In genomic region chr3:61561374-61562041, GRCh38 we compare ENCODE assay signal across 8 cellular contexts. TPM values are rescaled to one million over a fixed set of nuclear protein-coding genes. Genes with fewer than 3 reads are reported as not detected.
DNase-seq lines count a peak whose midpoint lies in the region; ATAC-seq, FAIRE-seq and TF ChIP-seq lines count a peak whose summit lies in the region.

TSS of gene PTPRG (plus strand) at chr3:61561571. CDS start at chr3:61562288, 717 bp downstream.

- no peak for TF ChIP-seq EP300 in Ishikawa (IDR thresholded peaks at IDR 0.05; ENCODE audit: borderline replicate concordance)

- H3K9me3 ChIP-seq in kidney (ENCODE audit: control insufficient read depth in 1 of 2, low read length in 2 of 2), result peaks cover 0 to 8% of the 10 kb centered on the region in 2 donors

- no peak for TF ChIP-seq CTCF in chondrocyte (IDR thresholded peaks at IDR 0.05)
- TF ChIP-seq CTCF in kidney (IDR thresholded peaks at IDR 0.05; ENCODE audit: borderline replicate concordance, extremely low read depth, insufficient read depth), result no peak

- peak; percentile 96 for DNase-seq in D341Med (ENCODE audit: low spot score)
- peak; percentile 71 for DNase-seq in RPMI8226
- DNase-seq in chondrocyte (ENCODE audit: low spot score), result peak; percentile 93
- peak; percentile 96 for DNase-seq in kidney

- H3K4me3 ChIP-seq in kidney (ENCODE audit: low read length in 2 of 2) (peak within 1 kb of the TSS; percentile 89 to 93), skin epidermis (peak within 1 kb of the TSS; percentile 47 to 72 (median 57))

- peak within 1 kb of the TSS; percentile 97 for H3K27ac Mint-ChIP-seq in chondrocyte (ENCODE audit: unreplicated experiment)

- H3K27ac ChIP-seq in kidney (ENCODE audit: low read depth in 2 of 2, low read length in 2 of 2) (peak within 1 kb of the TSS; percentile 96), skin epidermis (peak within 1 kb of the TSS; percentile 62 to 94 (median 88))

- intact Hi-C loops in kidney (cut with DNase I), result no loop called here

- peak within 1 kb of the TSS; percentile 97 for H3K4me3 Mint-ChIP-seq in chondrocyte (ENCODE audit: unreplicated experiment)

- H3K4me1 ChIP-seq in kidney (ENCODE audit: control insufficient read depth in 1 of 2, insufficient read depth in 1 of 2, low read depth in 1 of 2, low read length in 2 of 2), result peaks cover 3 to 15% of the 10 kb centered on the region in 2 donors

- H3K27me3 Mint-ChIP-seq in chondrocyte (ENCODE audit: low read depth), result peaks cover 2% of the 10 kb centered on the region

- peaks cover 2% of the 10 kb centered on the region for H3K36me3 Mint-ChIP-seq in chondrocyte (ENCODE audit: low read depth)

- no peak for FAIRE-seq in kidney (lab: Jason Lieb, UNC)

- H3K4me1 Mint-ChIP-seq in chondrocyte (ENCODE audit: low read depth), result peaks cover 35% of the 10 kb centered on the region

- H3K9ac ChIP-seq in kidney (ENCODE audit: low read length in 2 of 2), result peak within 1 kb of the TSS; percentile 77 to 79

- no peaks in the 10 kb centered on the region for H3K36me3 ChIP-seq in kidney (ENCODE audit: control insufficient read depth in 1 of 2, insufficient read depth in 2 of 2, low read length in 2 of 2)

- peaks cover 8% of the 10 kb centered on the region for H3K9me3 Mint-ChIP-seq in chondrocyte (ENCODE audit: low read depth)

- no peak for TF ChIP-seq RAD21 in Ishikawa (IDR thresholded peaks at IDR 0.05; ENCODE audit: low read depth)

- ATAC-seq in GM19452 (IDR thresholded peaks at IDR 0.05; ENCODE audit: unreplicated experiment), result peak; percentile 51
- no peak for ATAC-seq in HG03565 (IDR thresholded peaks at IDR 0.05; ENCODE audit: unreplicated experiment)

TF ChIP-seq in Ishikawa, 13 proteins besides CTCF, POLR2A, EP300 and RAD21:
- peak; percentile 88 for TF ChIP-seq MAX (IDR thresholded peaks at IDR 0.05)
- TF ChIP-seq EGR1 (IDR thresholded peaks at IDR 0.05), result no peak
- TF ChIP-seq CREB1 (IDR thresholded peaks at IDR 0.05; ENCODE audit: low read depth), result no peak
- no peak for TF ChIP-seq FOXM1 (IDR thresholded peaks at IDR 0.05; ENCODE audit: borderline replicate concordance, low read depth)
- peak; percentile 60 for TF ChIP-seq TAF1 (IDR thresholded peaks at IDR 0.05; ENCODE audit: low read depth)
- TF ChIP-seq CEBPB (IDR thresholded peaks at IDR 0.05), result no peak
- no peak for TF ChIP-seq USF1 (IDR thresholded peaks at IDR 0.05)
- no peak for TF ChIP-seq YY1 (IDR thresholded peaks at IDR 0.05; ENCODE audit: low read depth)
- TF ChIP-seq TCF12 (IDR thresholded peaks at IDR 0.05; ENCODE audit: low read depth), result no peak
- TF ChIP-seq ZBTB7A (IDR thresholded peaks at IDR 0.05; ENCODE audit: low read depth), result peak; percentile 35; the same call in 1 of the 2 replicates
- TF ChIP-seq NFIC (IDR thresholded peaks at IDR 0.05), result peak; percentile 48; the same call in 1 of the 2 replicates
- TF ChIP-seq, protein P1, sequence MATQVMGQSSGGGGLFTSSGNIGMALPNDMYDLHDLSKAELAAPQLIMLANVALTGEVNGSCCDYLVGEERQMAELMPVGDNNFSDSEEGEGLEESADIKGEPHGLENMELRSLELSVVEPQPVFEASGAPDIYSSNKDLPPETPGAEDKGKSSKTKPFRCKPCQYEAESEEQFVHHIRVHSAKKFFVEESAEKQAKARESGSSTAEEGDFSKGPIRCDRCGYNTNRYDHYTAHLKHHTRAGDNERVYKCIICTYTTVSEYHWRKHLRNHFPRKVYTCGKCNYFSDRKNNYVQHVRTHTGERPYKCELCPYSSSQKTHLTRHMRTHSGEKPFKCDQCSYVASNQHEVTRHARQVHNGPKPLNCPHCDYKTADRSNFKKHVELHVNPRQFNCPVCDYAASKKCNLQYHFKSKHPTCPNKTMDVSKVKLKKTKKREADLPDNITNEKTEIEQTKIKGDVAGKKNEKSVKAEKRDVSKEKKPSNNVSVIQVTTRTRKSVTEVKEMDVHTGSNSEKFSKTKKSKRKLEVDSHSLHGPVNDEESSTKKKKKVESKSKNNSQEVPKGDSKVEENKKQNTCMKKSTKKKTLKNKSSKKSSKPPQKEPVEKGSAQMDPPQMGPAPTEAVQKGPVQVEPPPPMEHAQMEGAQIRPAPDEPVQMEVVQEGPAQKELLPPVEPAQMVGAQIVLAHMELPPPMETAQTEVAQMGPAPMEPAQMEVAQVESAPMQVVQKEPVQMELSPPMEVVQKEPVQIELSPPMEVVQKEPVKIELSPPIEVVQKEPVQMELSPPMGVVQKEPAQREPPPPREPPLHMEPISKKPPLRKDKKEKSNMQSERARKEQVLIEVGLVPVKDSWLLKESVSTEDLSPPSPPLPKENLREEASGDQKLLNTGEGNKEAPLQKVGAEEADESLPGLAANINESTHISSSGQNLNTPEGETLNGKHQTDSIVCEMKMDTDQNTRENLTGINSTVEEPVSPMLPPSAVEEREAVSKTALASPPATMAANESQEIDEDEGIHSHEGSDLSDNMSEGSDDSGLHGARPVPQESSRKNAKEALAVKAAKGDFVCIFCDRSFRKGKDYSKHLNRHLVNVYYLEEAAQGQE (IDR thresholded peaks at IDR 0.05; ENCODE audit: low read depth), result no peak
- TF ChIP-seq TEAD4 (IDR thresholded peaks at IDR 0.05), result no peak

RNA-seq across cellular contexts. Expression of gene PTPRG, which starts in this region (rescaled TPM):
- total RNA-seq in chondrocyte (41.8 to 45.5 TPM (median 44.0 TPM) in 3 replicates), kidney (154 TPM)
- 9.2 TPM for polyA plus RNA-seq in kidney (ENCODE audit: insufficient read depth, low read depth, low replicate concordance)
